Comparison of ENCODE assay signal across 1 cellular context in genomic region chr5:41636605-41637004, GRCh38.
TF ChIP-seq lines count a peak whose summit lies in the region.

No MANE protein-coding gene starts in this region.

TF ChIP-seq in GM12878, 131 proteins besides CTCF, POLR2A, EP300 and RAD21 (continued from another document):
- TF ChIP-seq BCL3 (IDR thresholded peaks at IDR 0.05; ENCODE audit: borderline replicate concordance, insufficient read depth, low read depth, low read length, poor library complexity, severe bottlenecking) (no peak), USF1 (IDR thresholded peaks at IDR 0.05; ENCODE audit: borderline replicate concordance, extremely low read length, insufficient read depth, low read depth, low read length) (no peak), PAX5 (IDR thresholded peaks at IDR 0.05; ENCODE audit: borderline replicate concordance, low read depth, low read length) (no peak), SMARCA5 (IDR thresholded peaks at IDR 0.05) (no peak), ZBTB33 (IDR thresholded peaks at IDR 0.05) (no peak), TAF1 (IDR thresholded peaks at IDR 0.05; ENCODE audit: borderline replicate concordance, low read depth, low read length) (no peak), SP1 (IDR thresholded peaks at IDR 0.05; ENCODE audit: low read depth, low read length) (no peak), SUZ12 (IDR thresholded peaks at IDR 0.05; ENCODE audit: unreplicated experiment) (no peak), NR2F1 (conservative IDR thresholded peaks at IDR 0.05) (no peak)
